ENCODE assay signal across 28 cellular contexts in the genomic region with DNA sequence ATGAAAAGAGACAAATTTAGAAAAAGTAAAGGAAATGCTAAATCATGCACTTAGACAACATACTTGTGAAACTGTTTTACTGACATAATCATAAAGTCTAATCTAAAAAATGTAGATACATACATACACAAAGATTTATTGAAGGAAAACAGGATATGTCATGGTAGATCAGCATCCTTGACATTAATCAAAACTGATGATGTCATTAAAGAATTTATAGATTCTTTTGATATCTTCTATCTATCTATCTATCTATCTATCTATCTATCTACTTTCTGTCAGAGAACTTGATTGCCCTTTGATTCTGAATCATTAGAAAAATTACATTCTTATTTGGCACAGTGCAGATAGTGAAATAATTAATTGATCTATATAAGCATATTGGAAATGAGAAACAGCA.
"Had no signal": no experiment of that assay in that cellular context is flagged by ENCODE, and none has a peak within 500 bp of the region (broad histone marks: within the 10 kb centered on the region; RNA-seq: fewer than 3 reads in every experiment).

No MANE protein-coding gene starts in this region.

- H3K9me3 ChIP-seq: neutrophil, pancreas, prostate gland, spleen, suprapubic skin, testis, tibial artery, transverse colon, upper lobe of right lung, uterus had no signal

- H3K27me3 ChIP-seq: neutrophil, pancreas, spleen, suprapubic skin, testis, tibial artery, transverse colon, upper lobe of right lung, uterus had no signal

- ATAC-seq: naive thymus-derived CD8-positive, alpha-beta T cell; natural killer cell treated with Interleukin-12 subunit alpha and Interleukin-12 subunit beta and Interleukin-15 and Interleukin-18, amount 100 ng/mL, for 72 hours; pancreas; right cardiac atrium; sciatic nerve; stimulated activated memory B cell treated with anti-CD40 and anti-IgM and Interleukin-4, amounts not matched to agents 10 μg/mL and 1 μg/mL and 100 μg/mL, for 72 hours; stimulated activated naive CD8-positive, alpha-beta T cell treated with anti-CD3 and anti-CD28 coated beads, Interleukin-15, amount 100 ng/mL, for 72 hours; stimulated activated naive CD8-positive, alpha-beta T cell treated with anti-CD3 and anti-CD28 coated beads, Interleukin-15, Interleukin-2, amounts not matched to agents 100 U/mL and 50 U/mL, for 24 hours; upper lobe of right lung had no signal

- H3K36me3 ChIP-seq: neutrophil, pancreas, prostate gland, spleen, suprapubic skin, tibial artery, transverse colon, upper lobe of right lung, uterus had no signal

- FAIRE-seq: pancreas had no signal

- H3K4me3 ChIP-seq: pancreas, prostate gland, skin epidermis, smooth muscle cell, spleen, suprapubic skin, testis, tibial artery, transverse colon, upper lobe of right lung, uterus had no signal

- H3K4me2 ChIP-seq: smooth muscle cell had no signal

- DNase-seq: naive thymus-derived CD8-positive, alpha-beta T cell; nephron progenitor cell; nucleus accumbens; pancreas; right cardiac atrium; spleen; stimulated activated CD4-positive, alpha-beta T cell treated with anti-CD3 and anti-CD28 coated beads, Interleukin-12 subunit alpha, Interleukin-12 subunit beta, amount 100 ng/mL, for 4 hours; stimulated activated CD4-positive, alpha-beta T cell treated with anti-CD3 and anti-CD28 coated beads, Interleukin-1b, Interleukin-23, amount 100 ng/mL, for 48 hours; stimulated activated CD4-positive, alpha-beta T cell treated with anti-CD3 and anti-CD28 coated beads, Interleukin-4, amount 100 ng/mL, for 1 hour; stimulated activated CD4-positive, alpha-beta T cell treated with anti-CD3 and anti-CD28 coated beads, Interleukin-4, amount 100 ng/mL, for 4 hours; stimulated activated CD8-positive, alpha-beta memory T cell treated with anti-CD3 and anti-CD28 coated beads, Interleukin-4, amount 100 ng/mL, for 48 hours; stimulated activated naive CD4-positive, alpha-beta T cell; stimulated activated naive CD8-positive, alpha-beta T cell treated with anti-CD3 and anti-CD28 coated beads, Interleukin-15, amount 100 ng/mL, for 72 hours; stimulated activated naive CD8-positive, alpha-beta T cell treated with anti-CD3 and anti-CD28 coated beads, Interleukin-15, Interleukin-2, amounts not matched to agents 100 U/mL and 50 U/mL, for 24 hours; substantia nigra; testis; tibial artery; transverse colon; upper lobe of right lung; uterus had no signal

- H3K4me1 ChIP-seq: pancreas, prostate gland, spleen, suprapubic skin, testis, tibial artery, transverse colon, upper lobe of right lung, uterus had no signal

- H3K27ac ChIP-seq: neutrophil, pancreas, prostate gland, skin epidermis, spleen, suprapubic skin, testis, tibial artery, transverse colon, upper lobe of right lung, uterus had no signal
